ENCODE assay signal across 21 cellular contexts in genomic region chr13:66343224-66343828, GRCh38.
DNase-seq lines count a peak whose midpoint lies in the region; ATAC-seq, FAIRE-seq and TF ChIP-seq lines count a peak whose summit lies in the region.
"Had no signal": no experiment of that assay in that cellular context is flagged by ENCODE, and none has a peak within 500 bp of the region (broad histone marks: within the 10 kb centered on the region; RNA-seq: fewer than 3 reads in every experiment).

No MANE protein-coding gene starts in this region.

- intact Hi-C loops in HepG2 (cut with micrococcal nuclease; ENCODE audit: unreplicated experiment), result no loop called here
- intact Hi-C loops in right lobe of liver (cut with DNase I), result no loop called here
- intact Hi-C loops in K562 (cut with micrococcal nuclease), result no loop called here

- H3K79me2 ChIP-seq in HepG2 (ENCODE audit: insufficient read depth, low read length) (no peaks in the 10 kb centered on the region), K562 (ENCODE audit: control insufficient read depth, insufficient read depth, low read length) (no peaks in the 10 kb centered on the region)

- H3K4me1 ChIP-seq in HepG2 (ENCODE audit: insufficient read depth, low read length), result no peaks in the 10 kb centered on the region
- H3K4me1 ChIP-seq in right lobe of liver, result no peaks in the 10 kb centered on the region
- no peaks in the 10 kb centered on the region for H3K4me1 ChIP-seq in K562 (replicated peaks in 1 of 2; ENCODE audit: control insufficient read depth in 2 of 2, insufficient read depth in 2 of 2, low read length in 2 of 2)
- H3K4me1 ChIP-seq: Peyer's patch had no signal

- TF ChIP-seq EP300 in HepG2 (IDR thresholded peaks at IDR 0.05; ENCODE audit: low read depth in 2 of 2, low read length in 2 of 2) (no peak), HepG2 (CRISPR knock-in tag; IDR thresholded peaks at IDR 0.05; ENCODE audit: borderline replicate concordance) (no peak), K562 (IDR thresholded peaks at IDR 0.05; ENCODE audit: low read length) (no peak)

- no peaks in the 10 kb centered on the region for H3K36me3 Mint-ChIP-seq in nephron (ENCODE audit: low read depth)

- H3K9me3 ChIP-seq in HepG2 (ENCODE audit: low read length) (no peaks in the 10 kb centered on the region), right lobe of liver (no peaks in the 10 kb centered on the region), K562 (replicated peaks; ENCODE audit: control insufficient read depth, insufficient read depth, low read depth, low read length) (no peaks in the 10 kb centered on the region)
- H3K9me3 ChIP-seq: Peyer's patch had no signal

- H3K27me3 Mint-ChIP-seq in nephron (ENCODE audit: low read depth), result no peaks in the 10 kb centered on the region

- TF ChIP-seq POLR2A in HepG2 (IDR thresholded peaks at IDR 0.05; ENCODE audit: insufficient read depth in 1 of 2, low read depth in 2 of 2, low read length in 2 of 2) (no peak), right lobe of liver (IDR thresholded peaks at IDR 0.05) (no peak), K562 (conservative IDR thresholded peaks at IDR 0.05) (no peak)

- H2AFZ ChIP-seq in HepG2 (ENCODE audit: low read length), result no peak overlapping the region
- no peak overlapping the region; the same call in 1 of the 2 replicates for H2AFZ ChIP-seq in K562 (ENCODE audit: low read depth, low read length)

- TF ChIP-seq CTCF in HepG2 (CRISPR knock-in tag; IDR thresholded peaks at IDR 0.05) (no peak), right lobe of liver (IDR thresholded peaks at IDR 0.05) (no peak), K562 (IDR thresholded peaks at IDR 0.05 in 2 of 3, conservative IDR thresholded peaks at IDR 0.05 in 1 of 3; ENCODE audit: insufficient read depth in 2 of 3, low read depth in 1 of 3, low read length in 3 of 3) (no peak), nephron (IDR thresholded peaks at IDR 0.05; ENCODE audit: unreplicated experiment in 3 of 3) (no peak)

- ATAC-seq in HepG2, result no peak
- no peak for ATAC-seq in right lobe of liver
- no peak for ATAC-seq in K562
- ATAC-seq in GM19035 (IDR thresholded peaks at IDR 0.05; ENCODE audit: unreplicated experiment), result no peak
- no peak for ATAC-seq in GM19328 (IDR thresholded peaks at IDR 0.05; ENCODE audit: unreplicated experiment)

- no peak overlapping the region for H3K4me3 ChIP-seq in HepG2 (replicated peaks in 1 of 3; ENCODE audit: insufficient read depth in 1 of 3, low read depth in 2 of 3, low read length in 3 of 3)
- no peak overlapping the region for H3K4me3 ChIP-seq in right lobe of liver
- no peak overlapping the region for H3K4me3 ChIP-seq in K562
- H3K4me3 ChIP-seq: Peyer's patch, SK-N-MC had no signal

- BruUV-seq in HepG2 (replicated peaks; lab: Mats Ljungman, UMichigan), result no TSS peak
- no TSS peak for BruUV-seq in K562 (replicated peaks; lab: Mats Ljungman, UMichigan)

- H3K9me1 ChIP-seq in K562 (ENCODE audit: control insufficient read depth, insufficient read depth, low read length), result no peaks in the 10 kb centered on the region

- peaks cover 47% of the 10 kb centered on the region for H3K4me1 Mint-ChIP-seq in nephron

- no peak for TF ChIP-seq RAD21 in HepG2 (CRISPR knock-in tag; IDR thresholded peaks at IDR 0.05)
- TF ChIP-seq RAD21 in K562 (CRISPR knock-in tag; conservative IDR thresholded peaks at IDR 0.05 in 1 of 2, IDR thresholded peaks at IDR 0.05 in 1 of 2), result no peak

- H3K27me3 ChIP-seq in HepG2 (ENCODE audit: control insufficient read depth in 1 of 2, insufficient read depth in 2 of 2, low read length in 2 of 2) (no peaks in the 10 kb centered on the region), right lobe of liver (no peaks in the 10 kb centered on the region), K562 (ENCODE audit: control insufficient read depth in 2 of 2, insufficient read depth in 2 of 2, low read length in 2 of 2) (no peaks in the 10 kb centered on the region)
- H3K27me3 ChIP-seq: Peyer's patch had no signal

- POLR2A ChIA-PET in HepG2 (lab: Yijun Ruan, JAX), result no interaction called here
- POLR2A ChIA-PET in K562 (lab: Yijun Ruan, JAX), result no interaction called here

- peak overlapping the region; percentile 37 to 85 (median 77) for H3K27ac Mint-ChIP-seq in nephron

- CTCF ChIA-PET in HepG2 (lab: Yijun Ruan, JAX; ENCODE audit: low intra/inter-chr PET ratio, low total read pairs) (no interaction called here), K562 (lab: Yijun Ruan, JAX; ENCODE audit: low intra/inter-chr PET ratio) (no interaction called here)

- no peak overlapping the region for H3K4me2 ChIP-seq in HepG2 (ENCODE audit: low read depth, low read length)
- H3K4me2 ChIP-seq in K562 (ENCODE audit: insufficient read depth, low read length), result no peak overlapping the region

- no peak overlapping the region for H3K27ac ChIP-seq in HepG2 (ENCODE audit: extremely low read length, insufficient read depth, low read length)
- H3K27ac ChIP-seq in right lobe of liver, result no peak overlapping the region
- H3K27ac ChIP-seq in K562 (ENCODE audit: extremely low read depth, low read depth, low read length), result no peak overlapping the region
- H3K27ac ChIP-seq: Peyer's patch, SK-N-MC had no signal

- H3K36me3 ChIP-seq in HepG2 (replicated peaks in 1 of 2; ENCODE audit: control insufficient read depth in 1 of 2, insufficient read depth in 2 of 2, low read length in 2 of 2) (no peaks in the 10 kb centered on the region), right lobe of liver (no peaks in the 10 kb centered on the region), K562 (ENCODE audit: control insufficient read depth, insufficient read depth, low read length) (no peaks in the 10 kb centered on the region)
- H3K36me3 ChIP-seq: Peyer's patch had no signal

- FAIRE-seq in HepG2 (lab: Jason Lieb, UNC), result no peak
- no peak for FAIRE-seq in K562 (lab: Jason Lieb, UNC)

- in situ Hi-C loops in HepG2 (cut with HindIII; ENCODE audit: extremely low pct_ligation_motif_present, low pct_unique_long_range_greater_than_20kb), result no loop called here
- in situ Hi-C loops in K562 (cut with MboI), result no loop called here

- DNase-seq in HepG2 (ENCODE audit: low spot score), result no peak
- no peak for DNase-seq in right lobe of liver
- DNase-seq in K562 (ENCODE audit: extremely low read depth in 1 of 4, low spot score in 3 of 4), result no peak
- DNase-seq in HCEC 1CT, result no peak
- DNase-seq: Calu3, DND-41, NCI-H1048, NCI-H1417, NCI-H1694 treated with DMSO at 0.1 percent for 48 hours, NCI-H2081, NCI-H226, NCI-H510A, NCI-H69, OCI-M1, Peyer's patch, SHP77 treated with DMSO at 0.1 percent for 48 hours, SW 1271 had no signal

- WGBS in HepG2 (ENCODE audit: low lambda C conversion rate), result 2% methylated on average over 9 of the region's 9 CpGs
- WGBS in right lobe of liver (ENCODE audit: insufficient coverage, low coverage, low lambda C conversion rate, missing lambda C conversion rate), result 51% methylated on average over 8 of the region's 9 CpGs
- 9% methylated on average over 6 of the region's 9 CpGs for WGBS in K562 (ENCODE audit: insufficient coverage, low coverage, missing lambda C conversion rate)

- no peak overlapping the region for H3K4me3 Mint-ChIP-seq in nephron

- no peaks in the 10 kb centered on the region for H4K20me1 ChIP-seq in HepG2 (ENCODE audit: insufficient read depth, low read length)
- no peaks in the 10 kb centered on the region for H4K20me1 ChIP-seq in K562 (replicated peaks; ENCODE audit: control insufficient read depth, insufficient read depth, low read length)

- H3K9me3 Mint-ChIP-seq in nephron, result no peaks in the 10 kb centered on the region

- H3K9ac ChIP-seq in HepG2 (ENCODE audit: insufficient read depth, low read depth, low read length) (no peak overlapping the region), K562 (ENCODE audit: insufficient read depth in 1 of 2, low read depth in 2 of 2, low read length in 2 of 2) (no peak overlapping the region)

TF ChIP-seq in HepG2, 621 proteins besides CTCF, POLR2A, EP300 and RAD21 (continues in another document):
- TF ChIP-seq FOXC1 (CRISPR knock-in tag; IDR thresholded peaks at IDR 0.05; ENCODE audit: borderline replicate concordance) (no peak), USF2 (IDR thresholded peaks at IDR 0.05; ENCODE audit: low read depth, low read length) (0 out of 2 replicates have a peak, but pooled peaks have one; percentile 12), USF2 (CRISPR knock-in tag; IDR thresholded peaks at IDR 0.05; ENCODE audit: borderline replicate concordance) (no peak)

TF ChIP-seq in K562, 482 proteins besides CTCF, POLR2A, EP300 and RAD21 (continues in another document):
- no peak for TF ChIP-seq ATF7 (IDR thresholded peaks at IDR 0.05)
- no peak for TF ChIP-seq ARID1B (IDR thresholded peaks at IDR 0.05)
- TF ChIP-seq SPI1 (IDR thresholded peaks at IDR 0.05; ENCODE audit: borderline replicate concordance, low read depth, low read length), result peak; percentile 28; the same call in 1 of the 2 replicates
- no peak for TF ChIP-seq ATF6 (CRISPR knock-in tag; IDR thresholded peaks at IDR 0.05)
- peak; percentile 54 for TF ChIP-seq MAFG (tag; conservative IDR thresholded peaks at IDR 0.05)
- no peak for TF ChIP-seq JUNB (CRISPR knock-in tag; conservative IDR thresholded peaks at IDR 0.05)
- TF ChIP-seq SMARCA5 (IDR thresholded peaks at IDR 0.05), result no peak
- TF ChIP-seq ZNF699 (CRISPR knock-in tag; IDR thresholded peaks at IDR 0.05; ENCODE audit: insufficient replicate concordance), result no peak
- TF ChIP-seq HMG20A (CRISPR knock-in tag; conservative IDR thresholded peaks at IDR 0.05), result no peak
- TF ChIP-seq CCNT2 (IDR thresholded peaks at IDR 0.05; ENCODE audit: borderline replicate concordance, extremely low read depth, insufficient read length, low read depth, low read length), result no peak
- no peak for TF ChIP-seq ZNF707 (CRISPR knock-in tag; conservative IDR thresholded peaks at IDR 0.05)

Comparison
In these comparisons a context has a peak if more than half of its experiments do, and no peak if none do; other contexts are left out.
1. Of the 241 proteins assayed by ChIP-seq in both HepG2 and K562: peak only in HepG2: none; only in K562: MAFG, RAD51 and TFE3; in both: none; in neither: 236; mixed calls (peak in some experiments, not most) for 2.